8 cellular contexts compared by ENCODE assay signal in genomic region chr9:107282268-107282667, GRCh38. TPM values are rescaled to one million over a fixed set of nuclear protein-coding genes. Genes with fewer than 3 reads are reported as not detected.
DNase-seq lines count a peak whose midpoint lies in the region; ATAC-seq and TF ChIP-seq lines count a peak whose summit lies in the region.

No MANE protein-coding gene starts in this region.

- no peaks in the 10 kb centered on the region for H3K9me3 ChIP-seq in lung (ENCODE audit: control insufficient read depth in 2 of 2, insufficient read depth in 1 of 2, low read length in 1 of 2)
- H3K9me3 ChIP-seq in vagina: no peaks in the 10 kb centered on the region

- H3K4me3 ChIP-seq in lung: peak overlapping the region; percentile 27
- H3K4me3 ChIP-seq in vagina: peak overlapping the region; percentile 61 to 90

- ATAC-seq in GM19328 (IDR thresholded peaks at IDR 0.05; ENCODE audit: unreplicated experiment) (peak; percentile 1), HG03460 (IDR thresholded peaks at IDR 0.05; ENCODE audit: unreplicated experiment) (peak; percentile 1), lung (ENCODE audit: insufficient read depth, low FRiP score) (no peak), GM21786 (IDR thresholded peaks at IDR 0.05; ENCODE audit: unreplicated experiment) (no peak), GM18517 (IDR thresholded peaks at IDR 0.05; ENCODE audit: unreplicated experiment) (no peak)

- intact Hi-C loops in vagina (cut with DNase I): loop anchor here (10.0 kb wide), 1 partner anchor 417 kb away; the partner anchor contains the start of gene ZNF462

- peaks cover 2 to 4% of the 10 kb centered on the region in 2 donors for H3K4me1 ChIP-seq in lung (ENCODE audit: control insufficient read depth in 2 of 2, insufficient read depth in 2 of 2, low read length in 2 of 2)
- H3K4me1 ChIP-seq in vagina: peaks cover 39% of the 10 kb centered on the region

- no peak for TF ChIP-seq POLR2A in vagina (IDR thresholded peaks at IDR 0.05)

- DNase-seq in astrocyte of the hippocampus (ENCODE audit: low read depth, low spot score) (peak; percentile 31), lung (ENCODE audit: low spot score) (no peak), vagina (ENCODE audit: extremely low spot score in 2 of 2) (no peak)
- DNase-seq in stimulated activated CD4-positive, alpha-beta T cell treated with anti-CD3 and anti-CD28 coated beads, Interleukin-2, amount 100 ng/mL, for 24 hours: no peak

- H3K36me3 ChIP-seq in lung (ENCODE audit: control insufficient read depth in 2 of 2, insufficient read depth in 2 of 2, low read length in 2 of 2) (no peaks in the 10 kb centered on the region), vagina (no peaks in the 10 kb centered on the region)

- H3K27ac ChIP-seq in lung (ENCODE audit: low read depth in 1 of 2, low read length in 1 of 2) (peak overlapping the region; percentile 69 to 90), vagina (peak overlapping the region; percentile 86)

- H3K27me3 ChIP-seq in lung (ENCODE audit: control insufficient read depth, insufficient read depth) (no peaks in the 10 kb centered on the region), vagina (no peaks in the 10 kb centered on the region)

- TF ChIP-seq CTCF in lung (IDR thresholded peaks at IDR 0.05; ENCODE audit: control extremely low read depth, extremely low read depth) (no peak), vagina (IDR thresholded peaks at IDR 0.05) (no peak)

- 3 to 4% methylated on average over 9 of the region's 9 CpGs for WGBS in lung, 2 donors

RNA-seq across cellular contexts. Expression of gene RAD23B, which starts 0.8 kb away (rescaled TPM):
- total RNA-seq in lung (100 to 1,000 TPM in 1 of 2 donors, 10 to 100 TPM in 1; 66.0 to 114 TPM), vagina (61.1 TPM)
- 10 to 100 TPM; 37.9 to 58.6 TPM for polyA plus RNA-seq in lung

Comparison
In these comparisons a context has a peak if more than half of its experiments do, and no peak if none do; other contexts are left out.
1. ATAC-seq: peak in GM19328 (single experiment) and HG03460 (single experiment); none in lung (single experiment), GM21786 (single experiment) and GM18517 (single experiment).